ENCODE assay signal across 27 cellular contexts in genomic region chr4:104818579-104818978, GRCh38.
DNase-seq lines count a peak whose midpoint lies in the region; ATAC-seq lines count a peak whose summit lies in the region.
"Had no signal": no experiment of that assay in that cellular context is flagged by ENCODE, and none has a peak within 500 bp of the region (broad histone marks: within the 10 kb centered on the region; RNA-seq: fewer than 3 reads in every experiment).

No MANE protein-coding gene starts in this region.

- no peaks in the 10 kb centered on the region for H3K36me3 Mint-ChIP-seq in activated CD4-positive, alpha-beta T cell treated with anti-CD3 and anti-CD28 coated beads, Interleukin-2, amount 10 ng/mL, durations not matched to agents 24 days and 14 days (ENCODE audit: low read depth)
- H3K36me3 Mint-ChIP-seq: activated naive CD8-positive, alpha-beta T cell treated with anti-CD3 and anti-CD28 coated beads, Interleukin-2, amount 10 ng/mL, durations not matched to agents 7 days and 5 days had no signal

- H3K27ac Mint-ChIP-seq in activated CD4-positive, alpha-beta T cell treated with anti-CD3 and anti-CD28 coated beads, Interleukin-2, amount 10 ng/mL, durations not matched to agents 24 days and 14 days, result no peak overlapping the region
- H3K27ac Mint-ChIP-seq: activated naive CD8-positive, alpha-beta T cell treated with anti-CD3 and anti-CD28 coated beads, Interleukin-2, amount 10 ng/mL, durations not matched to agents 7 days and 5 days; activated T-helper 2 cell treated with anti-CD3 and anti-CD28 coated beads, Interferon-gamma antibody, Interleukin-2, Interleukin-4, amounts not matched to agents 10 μg/mL and 5 μg/mL and 100 μg/mL, durations not matched to agents 14 hours and 24 hours and 36 hours; CD4-positive, alpha-beta T cell; T-helper 17 cell had no signal

- intact Hi-C loops in activated CD4-positive, alpha-beta T cell treated with anti-CD3 and anti-CD28 coated beads, Interleukin-2, amount 10 ng/mL, durations not matched to agents 24 days and 14 days (cut with micrococcal nuclease), result no loop called here

- no peaks in the 10 kb centered on the region for H3K27me3 Mint-ChIP-seq in activated CD4-positive, alpha-beta T cell treated with anti-CD3 and anti-CD28 coated beads, Interleukin-2, amount 10 ng/mL, durations not matched to agents 24 days and 14 days
- H3K27me3 Mint-ChIP-seq: activated naive CD8-positive, alpha-beta T cell treated with anti-CD3 and anti-CD28 coated beads, Interleukin-2, amount 10 ng/mL, durations not matched to agents 7 days and 5 days; CD4-positive, alpha-beta T cell; central memory CD8-positive, alpha-beta T cell; T-helper 17 cell had no signal

- no peaks in the 10 kb centered on the region for H3K4me1 Mint-ChIP-seq in activated CD4-positive, alpha-beta T cell treated with anti-CD3 and anti-CD28 coated beads, Interleukin-2, amount 10 ng/mL, durations not matched to agents 24 days and 14 days
- H3K4me1 Mint-ChIP-seq: activated naive CD8-positive, alpha-beta T cell treated with anti-CD3 and anti-CD28 coated beads, Interleukin-2, amount 10 ng/mL, durations not matched to agents 7 days and 5 days; central memory CD8-positive, alpha-beta T cell had no signal

- H3K4me3 Mint-ChIP-seq in activated CD4-positive, alpha-beta T cell treated with anti-CD3 and anti-CD28 coated beads, Interleukin-2, amount 10 ng/mL, durations not matched to agents 24 days and 14 days, result no peak overlapping the region
- H3K4me3 Mint-ChIP-seq: activated naive CD8-positive, alpha-beta T cell treated with anti-CD3 and anti-CD28 coated beads, Interleukin-2, amount 10 ng/mL, durations not matched to agents 7 days and 5 days; CD4-positive, alpha-beta T cell; central memory CD8-positive, alpha-beta T cell; T-helper 17 cell had no signal

- no peak for DNase-seq in activated CD4-positive, alpha-beta T cell treated with anti-CD3 and anti-CD28 coated beads, Interleukin-2, amount 10 ng/mL, durations not matched to agents 24 days and 14 days
- no peak for DNase-seq in Ammon's horn (ENCODE audit: low spot score)
- no peak for DNase-seq in NK-92 treated with Interleukin-12 subunit alpha and Interleukin-12 subunit beta, amount 100 ng/mL, for 24 hours (lab: John Stamatoyannopoulos, UW)
- no peak for DNase-seq in stimulated activated CD4-positive, alpha-beta T cell treated with anti-CD3 and anti-CD28 coated beads, Interleukin-2, amount 100 ng/mL, for 48 hours
- DNase-seq: activated CD4-positive, alpha-beta T cell treated with anti-CD3 and anti-CD28 coated beads, Interleukin-2, amount 50 U/mL, for 1 hour; activated CD8-positive, alpha-beta memory T cell treated with anti-CD3 and anti-CD28 coated beads, Interleukin-2, amount 50 U/mL, for 4 hours; activated naive CD8-positive, alpha-beta T cell treated with anti-CD3 and anti-CD28 coated beads, Interleukin-2, amount 10 ng/mL, durations not matched to agents 7 days and 5 days; CD4-positive, alpha-beta T cell; DMS153; GDM1; glutamatergic neuron; HCEC 1CT; IMR-90; mammary epithelial cell; NCI-H1417 treated with DMSO at 0.1 percent for 48 hours; NCI-H2171; NCI-H524 treated with DMSO at 0.1 percent for 48 hours; nucleus accumbens; RPMI8226; stimulated activated naive CD8-positive, alpha-beta T cell treated with anti-CD3 and anti-CD28 coated beads, Interleukin-15, Interleukin-2, amounts not matched to agents 100 U/mL and 50 U/mL, for 24 hours; T-helper 17 cell; thyroid gland had no signal

- peak; percentile 66 for ATAC-seq in GM18909 (IDR thresholded peaks at IDR 0.05; ENCODE audit: poor library complexity, unreplicated experiment)
- ATAC-seq in GM21515 (IDR thresholded peaks at IDR 0.05; ENCODE audit: unreplicated experiment), result peak; percentile 52
- ATAC-seq in HG03064 (IDR thresholded peaks at IDR 0.05; ENCODE audit: low read depth, unreplicated experiment), result peak; percentile 74
- ATAC-seq: stimulated activated naive CD8-positive, alpha-beta T cell treated with anti-CD3 and anti-CD28 coated beads, Interleukin-15, Interleukin-2, amounts not matched to agents 100 U/mL and 50 U/mL, for 24 hours; T-helper 17 cell had no signal

- no peaks in the 10 kb centered on the region for H3K9me3 Mint-ChIP-seq in activated CD4-positive, alpha-beta T cell treated with anti-CD3 and anti-CD28 coated beads, Interleukin-2, amount 10 ng/mL, durations not matched to agents 24 days and 14 days
- H3K9me3 Mint-ChIP-seq: activated naive CD8-positive, alpha-beta T cell treated with anti-CD3 and anti-CD28 coated beads, Interleukin-2, amount 10 ng/mL, durations not matched to agents 7 days and 5 days; activated T-helper 2 cell treated with anti-CD3 and anti-CD28 coated beads, Interferon-gamma antibody, Interleukin-2, Interleukin-4, amounts not matched to agents 10 μg/mL and 5 μg/mL and 100 μg/mL, durations not matched to agents 14 hours and 24 hours and 36 hours; CD4-positive, alpha-beta T cell; central memory CD8-positive, alpha-beta T cell had no signal
